Comparison of ENCODE assay signal across 28 cellular contexts in the genomic region with DNA sequence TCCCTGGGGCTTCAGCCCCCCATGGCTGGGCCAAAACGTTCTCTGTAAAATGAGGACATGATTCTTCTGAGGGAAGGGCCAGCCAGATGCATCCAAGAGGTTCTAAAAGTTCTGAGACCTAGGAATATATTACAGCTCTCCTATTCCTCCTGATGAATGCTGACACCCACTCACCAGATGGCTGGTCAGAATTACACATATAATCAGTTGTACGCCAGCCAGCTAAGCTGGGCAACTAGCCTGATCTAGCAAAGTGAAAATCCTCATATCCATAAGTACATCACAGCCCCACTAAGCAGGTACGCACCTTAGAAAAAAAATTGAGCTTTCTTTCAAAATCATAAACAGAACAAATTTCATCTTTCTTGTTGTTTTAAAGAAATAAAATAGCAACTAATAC. TPM values are rescaled to one million over a fixed set of nuclear protein-coding genes. Genes with fewer than 3 reads are reported as not detected.
"Had no signal": no experiment of that assay in that cellular context is flagged by ENCODE, and none has a peak within 500 bp of the region (broad histone marks: within the 10 kb centered on the region; RNA-seq: fewer than 3 reads in every experiment).

No MANE protein-coding gene starts in this region.

- ATAC-seq: Panc1, PC-3 had no signal

- H3K9me3 ChIP-seq: SK-N-SH had no signal

- DNase-seq: KBM-7; MV-4-11; NCI-H1092; NCI-H1105 treated with DMSO at 0.1 percent for 48 hours; NCI-H1417 treated with DMSO at 0.1 percent for 48 hours; NCI-H146; NCI-H1694 treated with DMSO at 0.1 percent for 48 hours; NCI-H1930; NCI-H2081; NCI-H2107; NCI-H226; NCI-H446; NCI-H510A; NCI-H524 treated with DMSO at 0.1 percent for 48 hours; NCI-H69; NCI-H774; NK-92 treated with Interleukin-12 subunit alpha and Interleukin-12 subunit beta, amount 100 ng/mL, for 24 hours; PC-3; SHP77; SK-N-SH; SW 1271 had no signal

- H3K27ac ChIP-seq: RWPE1 had no signal

RNA-seq across cellular contexts. Expression of a gene that starts 34.8 kb away (rescaled TPM):
- total RNA-seq: HT-29, LHCN-M2, MCF 10A, OCI-LY7, PC-3, SK-MEL-5 had no signal
- polyA plus RNA-seq: SK-N-SH had no signal
